In the genomic region with DNA sequence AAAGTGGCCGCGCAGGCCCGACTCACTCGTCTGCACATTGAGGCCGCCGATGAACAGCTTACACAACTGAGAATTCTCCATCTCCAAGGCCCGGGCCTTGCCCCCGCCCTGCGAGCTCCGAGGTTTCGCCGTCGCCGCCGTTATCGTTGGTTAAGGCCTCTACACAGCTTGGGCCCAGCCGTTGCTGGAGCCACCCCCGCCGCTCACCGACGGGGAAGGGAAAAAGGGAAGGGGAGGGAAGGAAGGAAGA, we compare ENCODE assay signal across 8 cellular contexts. TPM values are rescaled to one million over a fixed set of nuclear protein-coding genes. Genes with fewer than 3 reads are reported as not detected.
A peak's percentile ranks its signal among the peaks of the same experiment; 100 is the strongest.
DNase-seq lines count a peak whose midpoint lies in the region; ATAC-seq and TF ChIP-seq lines count a peak whose summit lies in the region.

No MANE protein-coding gene starts in this region.

- H3K9me2 ChIP-seq in neural cell (ENCODE audit: insufficient read depth, low read length): no peaks in the 10 kb centered on the region

- H3K27me3 ChIP-seq in endocrine pancreas (ENCODE audit: control insufficient read depth, insufficient read depth, low read length) (no peaks in the 10 kb centered on the region), neural cell (ENCODE audit: insufficient read depth, low read depth, low read length) (no peaks in the 10 kb centered on the region)

- H2AFZ ChIP-seq in neural cell (ENCODE audit: low read depth, low read length): peak overlapping the region; percentile 40

- peak overlapping the region; percentile 92 for H3K9ac ChIP-seq in ES-I3 (ENCODE audit: low read depth, low read length)
- H3K9ac ChIP-seq in endocrine pancreas (ENCODE audit: control insufficient read depth, insufficient read depth, low read length): peak overlapping the region; percentile 98
- H3K9ac ChIP-seq in neural cell (ENCODE audit: low read length): peak overlapping the region; percentile 100

- TF ChIP-seq CTCF in NB4 (IDR thresholded peaks at IDR 0.05; ENCODE audit: low read depth, low read length) (no peak), neural cell (IDR thresholded peaks at IDR 0.05; ENCODE audit: poor library complexity, severe bottlenecking) (no peak)

- no peaks in the 10 kb centered on the region for H3K9me3 ChIP-seq in ES-I3 (ENCODE audit: control insufficient read depth, insufficient read depth, low read length)
- H3K9me3 ChIP-seq in endocrine pancreas (ENCODE audit: control insufficient read depth, low read length): no peaks in the 10 kb centered on the region
- H3K9me3 ChIP-seq in neural cell (ENCODE audit: low read length): no peaks in the 10 kb centered on the region

- H4K20me1 ChIP-seq in neural cell (ENCODE audit: insufficient read depth): peaks cover 41% of the 10 kb centered on the region

- no peak for TF ChIP-seq EP300 in neural cell (conservative IDR thresholded peaks at IDR 0.05; ENCODE audit: poor library complexity, severe bottlenecking)

- H3K4me1 ChIP-seq in ES-I3 (ENCODE audit: insufficient read depth, low read length) (peaks cover 7% of the 10 kb centered on the region), endocrine pancreas (ENCODE audit: control insufficient read depth, insufficient read depth, low read length) (peaks cover 18% of the 10 kb centered on the region)

- peaks cover 52% of the 10 kb centered on the region for H3K79me2 ChIP-seq in neural cell (replicated peaks; ENCODE audit: insufficient read depth, low read length)

- no peak for TF ChIP-seq POLR2A in NB4 (IDR thresholded peaks at IDR 0.05; ENCODE audit: extremely low read depth, insufficient read length)

- no peak for TF ChIP-seq RAD21 in neural cell (conservative IDR thresholded peaks at IDR 0.05)

- H3K4me3 ChIP-seq in NB4 (ENCODE audit: low read depth, low read length) (peak overlapping the region; percentile 98), endocrine pancreas (ENCODE audit: control insufficient read depth, insufficient read depth, low read length) (peak overlapping the region; percentile 4), neural cell (ENCODE audit: low read length) (peak overlapping the region; percentile 73)

- H3K36me3 ChIP-seq in ES-I3 (ENCODE audit: insufficient read depth, low read length) (0 out of 2 replicates have a peak, but pooled peaks cover 3% of the 10 kb centered on the region), endocrine pancreas (ENCODE audit: control insufficient read depth, insufficient read depth, low read length) (no peaks in the 10 kb centered on the region), neural cell (ENCODE audit: insufficient read depth, low read length) (peaks cover 3% of the 10 kb centered on the region)

- ATAC-seq in GM21786 (IDR thresholded peaks at IDR 0.05; ENCODE audit: unreplicated experiment): peak; percentile 8

- H3F3A ChIP-seq in neural cell (ENCODE audit: insufficient read depth, low read length, poor library complexity, severe bottlenecking): no peaks in the 10 kb centered on the region

- no peak for DNase-seq in NB4 (ENCODE audit: low read depth)
- DNase-seq in NCI-H446 treated with DMSO at 0.1 percent for 48 hours (lab: John Stamatoyannopoulos, UW): no peak
- no peak for DNase-seq in NCI-H526 (lab: John Stamatoyannopoulos, UW)
- DNase-seq in SK-N-DZ (ENCODE audit: low spot score): no peak

- H3K4me2 ChIP-seq in neural cell (ENCODE audit: low read length): no peak overlapping the region

- H3K27ac ChIP-seq in neural cell (ENCODE audit: low read length): peak overlapping the region; percentile 99

TF ChIP-seq in neural cell, 6 proteins besides CTCF, POLR2A, EP300 and RAD21:
- TF ChIP-seq REST (IDR thresholded peaks at IDR 0.05; ENCODE audit: borderline replicate concordance) (no peak), POLR2AphosphoS5 (IDR thresholded peaks at IDR 0.05) (no peak), SMC3 (conservative IDR thresholded peaks at IDR 0.05; ENCODE audit: poor library complexity) (no peak), TAF1 (IDR thresholded peaks at IDR 0.05; ENCODE audit: low read depth) (no peak), EZH2 (IDR thresholded peaks at IDR 0.05; ENCODE audit: borderline replicate concordance, insufficient read depth, low read length, poor library complexity, severe bottlenecking) (no peak), MXI1 (conservative IDR thresholded peaks at IDR 0.05; ENCODE audit: poor library complexity, severe bottlenecking) (no peak)
TF ChIP-seq in neural cell: peak in this region for 0.

RNA-seq across cellular contexts. Expression of gene HNRNPA0, which starts 0.3 kb away (rescaled TPM):
- polyA plus RNA-seq in neural cell: 73.7 and 80.3 TPM in 2 replicates
- 82.3 and 94.7 TPM in 2 replicates for polyA minus RNA-seq in neural cell
- 31.3 and 45.2 TPM in 2 replicates for polyA plus RNA-seq in SK-N-DZ (2014; cell fraction: cytosol; rRNA removed)
- polyA plus RNA-seq in SK-N-DZ (2014; cell fraction: nucleus; rRNA removed): 11.8 and 15.1 TPM in 2 replicates

RNA-seq across cellular contexts. Expression of gene KLHL3, which starts 18.0 kb away (rescaled TPM):
- 10.9 and 12.9 TPM in 2 replicates for polyA plus RNA-seq in neural cell
- 17.3 and 30.4 TPM in 2 replicates for polyA minus RNA-seq in neural cell
- polyA plus RNA-seq in SK-N-DZ (2014; cell fraction: cytosol; rRNA removed): 3.4 and 4.1 TPM in 2 replicates
- 14.0 and 20.3 TPM in 2 replicates for polyA plus RNA-seq in SK-N-DZ (2014; cell fraction: nucleus; rRNA removed)

Comparison
In these comparisons a context has a peak if more than half of its experiments do, and no peak if none do; other contexts are left out.
1. H3K4me3 ChIP-seq: peak in every context shown above with its lines; median percentile 98 in NB4; 73 in neural cell; 4 in endocrine pancreas.